ENCODE assay signal across 19 cellular contexts in the genomic region with DNA sequence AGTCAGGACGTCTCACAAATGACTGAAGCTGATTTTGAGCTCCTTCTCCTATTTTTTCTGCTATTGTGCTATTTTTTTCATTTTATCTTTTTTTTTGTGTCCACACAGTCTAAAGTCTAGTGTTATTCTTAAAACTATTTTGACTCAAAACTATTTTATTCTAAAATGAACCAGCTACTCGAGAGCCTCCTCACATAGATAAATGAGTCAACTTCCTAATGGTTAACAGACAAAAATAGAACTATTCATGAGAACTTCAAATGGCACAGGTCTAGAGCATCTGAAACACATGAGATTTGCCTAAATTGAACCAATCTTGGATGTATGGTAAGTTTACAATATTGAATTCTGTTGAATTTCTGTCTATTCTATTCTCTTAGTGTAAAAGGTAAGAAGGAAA.
"Had no signal": no experiment of that assay in that cellular context is flagged by ENCODE, and none has a peak within 500 bp of the region (broad histone marks: within the 10 kb centered on the region; RNA-seq: fewer than 3 reads in every experiment).

No MANE protein-coding gene starts in this region.

- H3K4me3 ChIP-seq: body of pancreas, cardiac muscle cell, left lung, lung, suprapubic skin, tibial nerve had no signal

- H2AFZ ChIP-seq: parathyroid adenoma had no signal

- H3K4me1 ChIP-seq: body of pancreas, left lung, parathyroid adenoma, suprapubic skin, tibial nerve had no signal

- H3K79me2 ChIP-seq: parathyroid adenoma had no signal

- H3K36me3 ChIP-seq: cardiac muscle cell, left lung, neutrophil, suprapubic skin, tibial nerve had no signal

- DNase-seq: activated CD4-positive, alpha-beta memory T cell treated with anti-CD3 and anti-CD28 coated beads, Interleukin-2, amount 10 ng/mL, durations not matched to agents 7 days and 5 days; activated CD4-positive, alpha-beta T cell treated with anti-CD3 and anti-CD28 coated beads, Interleukin-2, amount 10 ng/mL, durations not matched to agents 24 days and 14 days; activated effector memory CD4-positive, alpha-beta T cell treated with anti-CD3 and anti-CD28 coated beads, Interleukin-2, amount 50 U/mL, for 16 hours; activated naive CD4-positive, alpha-beta T cell treated with anti-CD3 and anti-CD28 coated beads, Interleukin-2, amount 50 U/mL, for 16 hours; activated naive CD8-positive, alpha-beta T cell treated with anti-CD3 and anti-CD28 coated beads, Interleukin-2, amount 50 U/mL, for 24 hours; activated T-cell treated with anti-CD3 and anti-CD28 coated beads for 4 hours; body of pancreas; immature natural killer cell; kidney glomerular epithelial cell; left lung; natural killer cell; right cardiac atrium; stimulated activated CD4-positive, alpha-beta T cell treated with anti-CD3 and anti-CD28 coated beads, Interleukin-12 subunit alpha, Interleukin-12 subunit beta, amount 100 ng/mL, for 4 hours had no signal

- H3K9ac ChIP-seq: parathyroid adenoma had no signal

- H3K27ac ChIP-seq: body of pancreas, cardiac muscle cell, left lung, neutrophil, parathyroid adenoma, suprapubic skin, tibial nerve had no signal

- ATAC-seq: activated naive CD8-positive, alpha-beta T cell treated with anti-CD3 and anti-CD28 coated beads, Interleukin-2, amount 50 U/mL, for 24 hours; body of pancreas; left lung; natural killer cell; right cardiac atrium had no signal

- H3K9me3 ChIP-seq: body of pancreas, neutrophil, suprapubic skin had no signal

- H3K27me3 ChIP-seq: body of pancreas, cardiac muscle cell, left lung, neutrophil, suprapubic skin, tibial nerve had no signal
